ENCODE assay signal across 1 cellular context in the genomic region with DNA sequence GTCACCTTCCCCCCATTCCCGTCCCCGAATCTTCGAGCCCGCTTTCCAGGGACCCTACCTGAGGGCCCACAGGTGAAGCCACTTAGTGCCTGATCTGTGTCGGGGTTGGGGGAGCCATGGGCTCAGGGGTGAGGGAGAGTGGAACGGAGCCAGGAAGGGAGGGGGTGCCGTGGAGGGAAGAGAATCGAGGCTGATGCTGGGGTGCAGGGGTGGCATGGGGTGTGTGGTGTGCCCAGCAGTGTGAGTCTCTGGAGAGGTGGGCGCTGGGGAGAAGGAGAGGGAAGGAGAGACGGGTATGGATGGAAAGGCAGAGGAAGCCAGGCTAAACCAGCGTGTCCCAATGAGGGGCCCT.
TF ChIP-seq lines count a peak whose summit lies in the region.

No MANE protein-coding gene starts in this region.

TF ChIP-seq in K562, 482 proteins besides CTCF, POLR2A, EP300 and RAD21 (continued from another document):
- TF ChIP-seq CEBPZ (IDR thresholded peaks at IDR 0.05; ENCODE audit: borderline replicate concordance, low read depth, low read length) (no peak), TFE3 (CRISPR knock-in tag; IDR thresholded peaks at IDR 0.05) (no peak), OTX1 (CRISPR knock-in tag; IDR thresholded peaks at IDR 0.05) (peak; percentile 40; the same call in 1 of the 2 replicates), CHD7 (IDR thresholded peaks at IDR 0.05; ENCODE audit: low read depth, low read length) (no peak), WHSC1 (IDR thresholded peaks at IDR 0.05; ENCODE audit: low read length) (no peak), THRB (CRISPR knock-in tag; conservative IDR thresholded peaks at IDR 0.05) (0 out of 2 replicates have a peak, but pooled peaks have one; percentile 73), ATF1 (CRISPR knock-in tag; IDR thresholded peaks at IDR 0.05) (no peak), ATF1 (tag; IDR thresholded peaks at IDR 0.05) (no peak), CBFA2T3 (IDR thresholded peaks at IDR 0.05) (no peak), RBBP5 (IDR thresholded peaks at IDR 0.05; ENCODE audit: borderline replicate concordance, insufficient read depth, low read length, poor library complexity, severe bottlenecking) (no peak), MEF2A (IDR thresholded peaks at IDR 0.05; ENCODE audit: control insufficient read depth, low read depth, low read length) (no peak), LARP7 (IDR thresholded peaks at IDR 0.05) (0 out of 2 replicates have a peak, but pooled peaks have one; percentile 49), ZNF146 (CRISPR knock-in tag; IDR thresholded peaks at IDR 0.05; ENCODE audit: unreplicated experiment) (no peak), KDM2B (CRISPR knock-in tag; IDR thresholded peaks at IDR 0.05) (no peak), EZH2 (IDR thresholded peaks at IDR 0.05; ENCODE audit: borderline replicate concordance, low read depth, low read length) (no peak), FOS (IDR thresholded peaks at IDR 0.05; ENCODE audit: extremely low read depth, insufficient read length) (no peak), NFRKB (IDR thresholded peaks at IDR 0.05; ENCODE audit: low read depth) (no peak; the same call in 1 of the 2 replicates), HBP1 (CRISPR knock-in tag; IDR thresholded peaks at IDR 0.05) (peak; percentile 85), MTF1 (CRISPR knock-in tag; IDR thresholded peaks at IDR 0.05; ENCODE audit: borderline replicate concordance) (no peak), RBM14 (IDR thresholded peaks at IDR 0.05; ENCODE audit: borderline replicate concordance, insufficient read depth, low read depth, low read length) (no peak), PTBP1 (IDR thresholded peaks at IDR 0.05; ENCODE audit: low read depth, low read length) (no peak), HSF4 (CRISPR knock-in tag; IDR thresholded peaks at IDR 0.05; ENCODE audit: borderline replicate concordance) (no peak), GABPB2 (CRISPR knock-in tag; conservative IDR thresholded peaks at IDR 0.05) (no peak), SLC30A9 (CRISPR knock-in tag; IDR thresholded peaks at IDR 0.05) (no peak)
- TF ChIP-seq, protein P1, sequence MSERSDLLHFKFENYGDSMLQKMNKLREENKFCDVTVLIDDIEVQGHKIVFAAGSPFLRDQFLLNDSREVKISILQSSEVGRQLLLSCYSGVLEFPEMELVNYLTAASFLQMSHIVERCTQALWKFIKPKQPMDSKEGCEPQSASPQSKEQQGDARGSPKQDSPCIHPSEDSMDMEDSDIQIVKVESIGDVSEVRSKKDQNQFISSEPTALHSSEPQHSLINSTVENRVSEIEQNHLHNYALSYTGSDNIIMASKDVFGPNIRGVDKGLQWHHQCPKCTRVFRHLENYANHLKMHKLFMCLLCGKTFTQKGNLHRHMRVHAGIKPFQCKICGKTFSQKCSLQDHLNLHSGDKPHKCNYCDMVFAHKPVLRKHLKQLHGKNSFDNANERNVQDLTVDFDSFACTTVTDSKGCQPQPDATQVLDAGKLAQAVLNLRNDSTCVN (CRISPR knock-in tag; IDR thresholded peaks at IDR 0.05) = peak; percentile 34; the same call in 1 of the 2 replicates
- TF ChIP-seq, protein P2, sequence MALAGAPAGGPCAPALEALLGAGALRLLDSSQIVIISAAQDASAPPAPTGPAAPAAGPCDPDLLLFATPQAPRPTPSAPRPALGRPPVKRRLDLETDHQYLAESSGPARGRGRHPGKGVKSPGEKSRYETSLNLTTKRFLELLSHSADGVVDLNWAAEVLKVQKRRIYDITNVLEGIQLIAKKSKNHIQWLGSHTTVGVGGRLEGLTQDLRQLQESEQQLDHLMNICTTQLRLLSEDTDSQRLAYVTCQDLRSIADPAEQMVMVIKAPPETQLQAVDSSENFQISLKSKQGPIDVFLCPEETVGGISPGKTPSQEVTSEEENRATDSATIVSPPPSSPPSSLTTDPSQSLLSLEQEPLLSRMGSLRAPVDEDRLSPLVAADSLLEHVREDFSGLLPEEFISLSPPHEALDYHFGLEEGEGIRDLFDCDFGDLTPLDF (CRISPR knock-in tag; IDR thresholded peaks at IDR 0.05) = no peak
